Comparison of ENCODE assay signal across 10 cellular contexts in genomic region chr1:5342172-5342571, GRCh38.
"Had no signal": no experiment of that assay in that cellular context is flagged by ENCODE, and none has a peak within 500 bp of the region (broad histone marks: within the 10 kb centered on the region; RNA-seq: fewer than 3 reads in every experiment).

No MANE protein-coding gene starts in this region.

- H3K4me1 Mint-ChIP-seq: GM23338, IgD-negative memory B cell had no signal

- H3K36me3 ChIP-seq: HAP-1 had no signal

- ATAC-seq: GM23338, HCT116, HepG2 had no signal

- H3K4me3 Mint-ChIP-seq: GM23338, HFFc6, IgD-negative memory B cell had no signal

- DNase-seq: H7, HFFc6, KBM-7 had no signal

- H3K4me1 ChIP-seq: HAP-1 had no signal

- H3K27ac ChIP-seq: HL-60, KMS-11 had no signal

- H3K27ac Mint-ChIP-seq: GM23338, HFFc6 had no signal

- H3K36me3 Mint-ChIP-seq: IgD-negative memory B cell had no signal

- H3K9me3 Mint-ChIP-seq: GM23338 had no signal

- H3K4me3 ChIP-seq: GM23338, HAP-1 had no signal

- H3K27me3 Mint-ChIP-seq: IgD-negative memory B cell had no signal

- H3K9me3 ChIP-seq: HAP-1 had no signal
